Comparison of ENCODE assay signal across 9 cellular contexts in the genomic region with DNA sequence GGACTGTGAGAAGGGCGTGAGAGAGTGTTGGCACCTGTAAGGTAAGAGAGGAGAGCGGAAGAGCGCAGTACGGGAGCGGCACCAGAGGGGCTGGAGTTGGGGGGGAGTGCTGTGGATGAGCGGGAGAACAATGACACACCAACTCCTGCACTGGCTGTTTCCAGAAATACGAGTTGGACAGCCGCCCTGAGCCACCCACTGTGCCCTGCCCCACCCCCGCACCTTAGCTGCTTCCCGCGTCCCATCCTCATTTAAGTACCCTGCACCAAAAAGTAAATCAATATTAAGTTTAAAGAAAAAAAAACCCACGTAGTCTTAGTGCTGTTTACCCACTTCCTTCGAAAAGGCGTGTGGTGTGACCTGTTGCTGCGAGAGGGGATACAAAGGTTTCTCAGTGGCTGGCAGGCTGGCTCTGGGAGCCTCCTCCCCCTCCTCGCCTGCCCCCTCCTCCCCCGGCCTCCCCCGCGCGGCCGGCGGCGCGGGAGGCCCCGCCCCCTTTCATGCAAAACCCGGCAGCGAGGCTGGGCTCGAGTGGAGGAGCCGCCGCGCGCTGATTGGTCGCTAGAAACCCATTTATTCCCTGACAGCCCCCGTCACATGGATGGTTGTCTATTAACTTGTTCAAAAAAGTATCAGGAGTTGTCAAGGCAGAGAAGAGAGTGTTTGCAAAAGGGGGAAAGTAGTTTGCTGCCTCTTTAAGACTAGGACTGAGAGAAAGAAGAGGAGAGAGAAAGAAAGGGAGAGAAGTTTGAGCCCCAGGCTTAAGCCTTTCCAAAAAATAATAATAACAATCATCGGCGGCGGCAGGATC. TPM values are rescaled to one million over a fixed set of nuclear protein-coding genes. Genes with fewer than 3 reads are reported as not detected.
DNase-seq lines count a peak whose midpoint lies in the region; ATAC-seq, FAIRE-seq and TF ChIP-seq lines count a peak whose summit lies in the region.
"Had no signal": no experiment of that assay in that cellular context is flagged by ENCODE, and none has a peak within 500 bp of the region (broad histone marks: within the 10 kb centered on the region; RNA-seq: fewer than 3 reads in every experiment).

A gene (plus strand): TSS at position 601 of the 811 bp plus-strand sequence. CDS start 436 bp downstream, outside the sequence.

- peak within 1 kb of the TSS; percentile 49 to 56 for H3K4me3 ChIP-seq in SK-N-SH (ENCODE audit: low read depth in 2 of 2, low read length in 1 of 2)
- H3K4me3 ChIP-seq in epithelial cell of proximal tubule (ENCODE audit: low read depth, low read length) = peak within 1 kb of the TSS; percentile 34
- H3K4me3 ChIP-seq in mucosa of rectum (ENCODE audit: low read length in 2 of 2) = peak within 1 kb of the TSS; percentile 50 to 61

- no peak for TF ChIP-seq EP300 in SK-N-SH (IDR thresholded peaks at IDR 0.05; ENCODE audit: borderline replicate concordance in 1 of 2, low read depth in 1 of 2, low read length in 1 of 2)

- H3K27ac Mint-ChIP-seq in activated naive CD4-positive, alpha-beta T cell treated with anti-CD3 and anti-CD28 coated beads for 36 hours = no peak within 1 kb of the TSS

- intact Hi-C loops in activated naive CD4-positive, alpha-beta T cell treated with anti-CD3 and anti-CD28 coated beads for 36 hours (cut with micrococcal nuclease) = loop anchor here (1.0 kb wide), 2 partner anchors 9 to 16 kb away; no protein-coding TSS in a partner anchor

- H3K79me2 ChIP-seq in SK-N-SH (ENCODE audit: insufficient read depth) = no peaks in the 10 kb centered on the region

- H3K9ac ChIP-seq in SK-N-SH (no peak within 1 kb of the TSS), mucosa of rectum (ENCODE audit: low read depth in 1 of 2, low read length in 2 of 2) (no peak within 1 kb of the TSS)

- H3K9me2 ChIP-seq in SK-N-SH = no peaks in the 10 kb centered on the region

- H3K4me3 Mint-ChIP-seq in activated naive CD4-positive, alpha-beta T cell treated with anti-CD3 and anti-CD28 coated beads for 36 hours = no peak within 1 kb of the TSS

- H3K9me3 Mint-ChIP-seq in activated naive CD4-positive, alpha-beta T cell treated with anti-CD3 and anti-CD28 coated beads for 36 hours = peaks cover 2% of the 10 kb centered on the region

- peak; percentile 45 for DNase-seq in activated naive CD4-positive, alpha-beta T cell treated with anti-CD3 and anti-CD28 coated beads for 36 hours
- DNase-seq in activated naive CD4-positive, alpha-beta T cell treated with anti-CD3 and anti-CD28 coated beads, Interleukin-2, amount 50 U/mL, for 16 hours = no peak
- DNase-seq in NCI-H1105 (lab: John Stamatoyannopoulos, UW) (peak; percentile 95), SK-N-SH (peak; percentile 98), epithelial cell of proximal tubule (ENCODE audit: low read depth) (no peak), urothelium cell line (ENCODE audit: low spot score) (peak; percentile 92)

- H3K9me3 ChIP-seq in SK-N-SH (no peaks in the 10 kb centered on the region), mucosa of rectum (ENCODE audit: control insufficient read depth in 2 of 2, low read length in 2 of 2) (no peaks in the 10 kb centered on the region)

- H4K20me1 ChIP-seq in SK-N-SH (ENCODE audit: insufficient read depth) = no peaks in the 10 kb centered on the region

- H3K36me3 Mint-ChIP-seq in activated naive CD4-positive, alpha-beta T cell treated with anti-CD3 and anti-CD28 coated beads for 36 hours (ENCODE audit: low read depth) = no peaks in the 10 kb centered on the region

- H3K27me3 Mint-ChIP-seq in activated naive CD4-positive, alpha-beta T cell treated with anti-CD3 and anti-CD28 coated beads for 36 hours (ENCODE audit: low read depth) = peaks cover 56% of the 10 kb centered on the region

- TF ChIP-seq CTCF in SK-N-SH (IDR thresholded peaks at IDR 0.05) = no peak
- no peak for TF ChIP-seq CTCF in epithelial cell of proximal tubule (conservative IDR thresholded peaks at IDR 0.05; ENCODE audit: low read depth, low read length)

- H3K27me3 ChIP-seq in SK-N-SH (ENCODE audit: insufficient read depth) (peaks cover 14% of the 10 kb centered on the region; the same call in 1 of the 2 replicates), mucosa of rectum (ENCODE audit: control insufficient read depth in 2 of 2, insufficient read depth in 2 of 2, low read length in 2 of 2) (peaks cover 69 to 79% of the 10 kb centered on the region in 2 donors)

- POLR2A ChIA-PET in SK-N-SH (lab: Yijun Ruan, JAX) = no interaction called here

- H3K4me2 ChIP-seq in SK-N-SH = peak within 1 kb of the TSS; percentile 72

- H3F3A ChIP-seq in SK-N-SH (replicated peaks; ENCODE audit: insufficient read depth) = no peaks in the 10 kb centered on the region

- peak within 1 kb of the TSS; percentile 90 for H2AFZ ChIP-seq in SK-N-SH (ENCODE audit: low read depth)

- ATAC-seq in GM18873 (IDR thresholded peaks at IDR 0.05; ENCODE audit: low FRiP score, unreplicated experiment) = no peak

- H3K4me1 ChIP-seq in SK-N-SH (ENCODE audit: control insufficient read depth in 1 of 2, insufficient read depth in 2 of 2, low read depth in 1 of 2, low read length in 1 of 2) = peaks cover 0 to 16% of the 10 kb centered on the region in 2 experiments; a peak in 1 of 4 replicates
- peaks cover 8 to 13% of the 10 kb centered on the region in 2 donors for H3K4me1 ChIP-seq in mucosa of rectum (ENCODE audit: control insufficient read depth in 2 of 2, insufficient read depth in 2 of 2, low read length in 2 of 2)

- no peak within 1 kb of the TSS; a peak in 1 of 4 replicates for H3K27ac ChIP-seq in SK-N-SH (ENCODE audit: low read depth in 2 of 2, low read length in 1 of 2)
- H3K27ac ChIP-seq in mucosa of rectum (ENCODE audit: low read depth in 2 of 2, low read length in 2 of 2) = no peak within 1 kb of the TSS

- TF ChIP-seq RAD21 in SK-N-SH (IDR thresholded peaks at IDR 0.05; ENCODE audit: low read length) = no peak

- H3K4me1 Mint-ChIP-seq in activated naive CD4-positive, alpha-beta T cell treated with anti-CD3 and anti-CD28 coated beads for 36 hours (ENCODE audit: low read depth) = peaks cover 10% of the 10 kb centered on the region

- WGBS in SK-N-SH (ENCODE audit: low lambda C conversion rate) = 21% methylated on average over 31 of the region's 37 CpGs

- no peak for FAIRE-seq in urothelium cell line (lab: Jason Lieb, UNC)
- FAIRE-seq: G401.6 had no signal

- CTCF ChIA-PET in activated naive CD4-positive, alpha-beta T cell treated with anti-CD3 and anti-CD28 coated beads for 36 hours (lab: Charles Lee) = no interaction called here
- CTCF ChIA-PET in SK-N-SH (lab: Yijun Ruan, JAX) = interaction anchor here (0.9 to 1.9 kb wide), 6 partner anchors 10 to 548 kb away, joined by 3 to 6 read pairs (median 4); no protein-coding TSS in a partner anchor

- H3K36me3 ChIP-seq in SK-N-SH (replicated peaks in 1 of 2; ENCODE audit: control insufficient read depth in 1 of 2, insufficient read depth in 2 of 2, low read length in 1 of 2) = no peaks in the 10 kb centered on the region
- H3K36me3 ChIP-seq in mucosa of rectum (ENCODE audit: control insufficient read depth in 2 of 2, insufficient read depth in 2 of 2, low read length in 2 of 2) = no peaks in the 10 kb centered on the region

TF ChIP-seq in SK-N-SH, 30 proteins besides CTCF, POLR2A, EP300 and RAD21 (continues in another document):
- TF ChIP-seq, protein P1, sequence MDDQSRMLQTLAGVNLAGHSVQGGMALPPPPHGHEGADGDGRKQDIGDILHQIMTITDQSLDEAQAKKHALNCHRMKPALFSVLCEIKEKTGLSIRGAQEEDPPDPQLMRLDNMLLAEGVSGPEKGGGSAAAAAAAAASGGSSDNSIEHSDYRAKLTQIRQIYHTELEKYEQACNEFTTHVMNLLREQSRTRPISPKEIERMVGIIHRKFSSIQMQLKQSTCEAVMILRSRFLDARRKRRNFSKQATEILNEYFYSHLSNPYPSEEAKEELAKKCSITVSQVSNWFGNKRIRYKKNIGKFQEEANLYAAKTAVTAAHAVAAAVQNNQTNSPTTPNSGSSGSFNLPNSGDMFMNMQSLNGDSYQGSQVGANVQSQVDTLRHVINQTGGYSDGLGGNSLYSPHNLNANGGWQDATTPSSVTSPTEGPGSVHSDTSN (IDR thresholded peaks at IDR 0.05) = peak; percentile 38; the same call in 1 of the 2 replicates
- TF ChIP-seq NRF1 (IDR thresholded peaks at IDR 0.05; ENCODE audit: low read depth, low read length) = no peak
- peak; percentile 90 for TF ChIP-seq MXI1 (IDR thresholded peaks at IDR 0.05; ENCODE audit: low read depth, low read length)
- no peak for TF ChIP-seq ELF1 (IDR thresholded peaks at IDR 0.05)
- TF ChIP-seq, protein P2, sequence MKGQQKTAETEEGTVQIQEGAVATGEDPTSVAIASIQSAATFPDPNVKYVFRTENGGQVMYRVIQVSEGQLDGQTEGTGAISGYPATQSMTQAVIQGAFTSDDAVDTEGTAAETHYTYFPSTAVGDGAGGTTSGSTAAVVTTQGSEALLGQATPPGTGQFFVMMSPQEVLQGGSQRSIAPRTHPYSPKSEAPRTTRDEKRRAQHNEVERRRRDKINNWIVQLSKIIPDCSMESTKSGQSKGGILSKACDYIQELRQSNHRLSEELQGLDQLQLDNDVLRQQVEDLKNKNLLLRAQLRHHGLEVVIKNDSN (IDR thresholded peaks at IDR 0.05; ENCODE audit: borderline replicate concordance, low read depth) = no peak
- TF ChIP-seq, protein P3, sequence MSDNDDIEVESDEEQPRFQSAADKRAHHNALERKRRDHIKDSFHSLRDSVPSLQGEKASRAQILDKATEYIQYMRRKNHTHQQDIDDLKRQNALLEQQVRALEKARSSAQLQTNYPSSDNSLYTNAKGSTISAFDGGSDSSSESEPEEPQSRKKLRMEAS (IDR thresholded peaks at IDR 0.05; ENCODE audit: low read depth) = peak; percentile 21; the same call in 1 of the 2 replicates
- no peak for TF ChIP-seq JUND (IDR thresholded peaks at IDR 0.05)
- TF ChIP-seq RFX5 (IDR thresholded peaks at IDR 0.05; ENCODE audit: low read length) = no peak
- TF ChIP-seq, protein P4, sequence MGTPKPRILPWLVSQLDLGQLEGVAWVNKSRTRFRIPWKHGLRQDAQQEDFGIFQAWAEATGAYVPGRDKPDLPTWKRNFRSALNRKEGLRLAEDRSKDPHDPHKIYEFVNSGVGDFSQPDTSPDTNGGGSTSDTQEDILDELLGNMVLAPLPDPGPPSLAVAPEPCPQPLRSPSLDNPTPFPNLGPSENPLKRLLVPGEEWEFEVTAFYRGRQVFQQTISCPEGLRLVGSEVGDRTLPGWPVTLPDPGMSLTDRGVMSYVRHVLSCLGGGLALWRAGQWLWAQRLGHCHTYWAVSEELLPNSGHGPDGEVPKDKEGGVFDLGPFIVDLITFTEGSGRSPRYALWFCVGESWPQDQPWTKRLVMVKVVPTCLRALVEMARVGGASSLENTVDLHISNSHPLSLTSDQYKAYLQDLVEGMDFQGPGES (IDR thresholded peaks at IDR 0.05; ENCODE audit: low read depth, low read length) = no peak
- TF ChIP-seq YY1 (IDR thresholded peaks at IDR 0.05; ENCODE audit: low read depth) = no peak
- no peak for TF ChIP-seq FOXJ3 (CRISPR knock-in tag; IDR thresholded peaks at IDR 0.05)

RNA-seq across cellular contexts. Expression of the gene that starts here (rescaled TPM):
- total RNA-seq in activated naive CD4-positive, alpha-beta T cell treated with anti-CD3 and anti-CD28 coated beads for 36 hours = not detected
- 0.10 and 0.13 TPM in 2 replicates for polyA plus RNA-seq in SK-N-SH (2012; rRNA removed)
- 0.12 and 0.16 TPM in 2 replicates for polyA plus RNA-seq in SK-N-SH (2012; cell fraction: cytosol; rRNA removed)
- 0.02 and 0.14 TPM in 2 replicates for polyA plus RNA-seq in SK-N-SH (2012; cell fraction: nucleus; rRNA removed)
- total RNA-seq in epithelial cell of proximal tubule = not detected in 2 replicates

Comparison
In these comparisons a context has a peak if more than half of its experiments do, and no peak if none do; other contexts are left out.
1. Peak in DNase-seq in activated naive CD4-positive, alpha-beta T cell treated with anti-CD3 and anti-CD28 coated beads for 36 hours; RNA of the gene not detected or under 1 TPM.
2. Peak in DNase-seq, H3K4me3 ChIP-seq and H3K4me2 ChIP-seq in SK-N-SH; RNA of the gene not detected or under 1 TPM.
3. DNase-seq: peak in NCI-H1105 (single experiment) and urothelium cell line (single experiment); none in activated naive CD4-positive, alpha-beta T cell treated with anti-CD3 and anti-CD28 coated beads, Interleukin-2, amount 50 U/mL, for 16 hours (single experiment) and epithelial cell of proximal tubule (single experiment).
4. Peak in every context shown above with its lines, with median percentiles within 50 percentile points of each other: H3K4me3 ChIP-seq.